Comparison of ENCODE assay signal across 3 cellular contexts in the genomic region with DNA sequence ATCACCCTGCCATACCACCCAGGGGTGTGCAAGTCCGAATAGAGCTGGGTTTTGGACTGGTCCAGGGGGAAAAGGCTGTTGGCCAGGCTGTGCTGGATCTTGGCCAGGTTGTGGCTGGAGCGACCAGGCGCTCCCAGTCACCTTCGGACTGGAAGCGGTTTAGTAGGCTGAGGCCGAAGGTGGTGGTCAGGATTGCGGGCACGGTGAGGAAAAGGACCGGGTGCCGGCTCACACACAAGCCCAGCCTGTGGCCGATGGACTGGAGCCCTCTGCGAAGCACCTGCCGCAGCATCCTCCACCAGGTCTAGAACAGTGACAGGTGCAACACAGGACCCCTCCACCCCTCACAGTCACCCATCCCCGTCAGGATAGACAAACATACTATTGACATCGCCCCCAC.
TF ChIP-seq lines count a peak whose summit lies in the region.

No MANE protein-coding gene starts in this region.

TF ChIP-seq in GM23338, 12 proteins besides CTCF, POLR2A, EP300 and RAD21 (continues in another document):
- TF ChIP-seq EZH2 (IDR thresholded peaks at IDR 0.05; ENCODE audit: low read depth, unreplicated experiment) = no peak
- TF ChIP-seq NANOG (IDR thresholded peaks at IDR 0.05; ENCODE audit: borderline replicate concordance) = no peak
- TF ChIP-seq CREB1 (CRISPR knock-in tag; IDR thresholded peaks at IDR 0.05; ENCODE audit: low read depth) = no peak
- TF ChIP-seq ZNF462 (CRISPR knock-in tag; IDR thresholded peaks at IDR 0.05) = no peak

TF ChIP-seq in H1, 55 proteins besides CTCF, POLR2A, EP300 and RAD21:
- TF ChIP-seq JUND (IDR thresholded peaks at IDR 0.05; ENCODE audit: low read length) (no peak), CTBP2 (IDR thresholded peaks at IDR 0.05; ENCODE audit: borderline replicate concordance, insufficient read depth, insufficient read length, low read length) (no peak), SRF (IDR thresholded peaks at IDR 0.05; ENCODE audit: low read depth, low read length) (no peak)

TF ChIP-seq in HepG2, 621 proteins besides CTCF, POLR2A, EP300 and RAD21:
- TF ChIP-seq TARDBP (CRISPR knock-in tag; IDR thresholded peaks at IDR 0.05) (no peak), CCDC6 (CRISPR knock-in tag; IDR thresholded peaks at IDR 0.05) (no peak), ZNF576 (CRISPR knock-in tag; IDR thresholded peaks at IDR 0.05) (no peak), RORA (CRISPR knock-in tag; IDR thresholded peaks at IDR 0.05) (no peak), U2AF2 (IDR thresholded peaks at IDR 0.05; ENCODE audit: low read depth, low read length) (no peak), NCOR1 (IDR thresholded peaks at IDR 0.05; ENCODE audit: borderline replicate concordance, low read length) (no peak), ZNF562 (CRISPR knock-in tag; IDR thresholded peaks at IDR 0.05; ENCODE audit: borderline replicate concordance) (no peak), SALL1 (CRISPR knock-in tag; IDR thresholded peaks at IDR 0.05) (no peak), ARID3A (IDR thresholded peaks at IDR 0.05; ENCODE audit: low read depth, low read length) (no peak), ELF4 (CRISPR knock-in tag; IDR thresholded peaks at IDR 0.05; ENCODE audit: borderline replicate concordance) (no peak), HNRNPK (IDR thresholded peaks at IDR 0.05; ENCODE audit: low read depth, low read length, poor library complexity, severe bottlenecking) (no peak)
- TF ChIP-seq, protein P1, sequence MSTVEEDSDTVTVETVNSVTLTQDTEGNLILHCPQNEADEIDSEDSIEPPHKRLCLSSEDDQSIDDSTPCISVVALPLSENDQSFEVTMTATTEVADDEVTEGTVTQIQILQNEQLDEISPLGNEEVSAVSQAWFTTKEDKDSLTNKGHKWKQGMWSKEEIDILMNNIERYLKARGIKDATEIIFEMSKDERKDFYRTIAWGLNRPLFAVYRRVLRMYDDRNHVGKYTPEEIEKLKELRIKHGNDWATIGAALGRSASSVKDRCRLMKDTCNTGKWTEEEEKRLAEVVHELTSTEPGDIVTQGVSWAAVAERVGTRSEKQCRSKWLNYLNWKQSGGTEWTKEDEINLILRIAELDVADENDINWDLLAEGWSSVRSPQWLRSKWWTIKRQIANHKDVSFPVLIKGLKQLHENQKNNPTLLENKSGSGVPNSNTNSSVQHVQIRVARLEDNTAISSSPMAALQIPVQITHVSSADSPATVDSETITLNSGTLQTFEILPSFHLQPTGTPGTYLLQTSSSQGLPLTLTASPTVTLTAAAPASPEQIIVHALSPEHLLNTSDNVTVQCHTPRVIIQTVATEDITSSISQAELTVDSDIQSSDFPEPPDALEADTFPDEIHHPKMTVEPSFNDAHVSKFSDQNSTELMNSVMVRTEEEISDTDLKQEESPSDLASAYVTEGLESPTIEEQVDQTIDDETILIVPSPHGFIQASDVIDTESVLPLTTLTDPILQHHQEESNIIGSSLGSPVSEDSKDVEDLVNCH (CRISPR knock-in tag; IDR thresholded peaks at IDR 0.05) = no peak
